19 cellular contexts compared by ENCODE assay signal in genomic region chr3:128554100-128554464, GRCh38.
DNase-seq lines count a peak whose midpoint lies in the region; ATAC-seq, FAIRE-seq and TF ChIP-seq lines count a peak whose summit lies in the region.
"Had no signal": no experiment of that assay in that cellular context is flagged by ENCODE, and none has a peak within 500 bp of the region (broad histone marks: within the 10 kb centered on the region; RNA-seq: fewer than 3 reads in every experiment).

No MANE protein-coding gene starts in this region.

- H3K4me3 ChIP-seq in astrocyte (ENCODE audit: insufficient read depth, low read depth, low read length) (no peak overlapping the region), upper lobe of left lung (no peak overlapping the region)
- H3K4me3 ChIP-seq: colonic mucosa, skin epidermis, thoracic aorta had no signal

- no peak for TF ChIP-seq POLR2A in upper lobe of left lung (IDR thresholded peaks at IDR 0.05)

- H3K9me3 ChIP-seq in astrocyte (ENCODE audit: insufficient read depth, low read depth, low read length) (no peaks in the 10 kb centered on the region), upper lobe of left lung (no peaks in the 10 kb centered on the region)
- H3K9me3 ChIP-seq: colonic mucosa, thoracic aorta had no signal

- peaks cover 4% of the 10 kb centered on the region for H3K4me1 Mint-ChIP-seq in activated naive CD4-positive, alpha-beta T cell treated with anti-CD3 and anti-CD28 coated beads, Interleukin-2, amount 10 ng/mL, durations not matched to agents 7 days and 5 days
- peaks cover 13% of the 10 kb centered on the region for H3K4me1 Mint-ChIP-seq in astrocyte (ENCODE audit: low read depth, unreplicated experiment)
- H3K4me1 Mint-ChIP-seq: natural killer cell had no signal

- peaks cover 96% of the 10 kb centered on the region for H3K27me3 Mint-ChIP-seq in activated naive CD4-positive, alpha-beta T cell treated with anti-CD3 and anti-CD28 coated beads, Interleukin-2, amount 10 ng/mL, durations not matched to agents 7 days and 5 days
- H3K27me3 Mint-ChIP-seq in astrocyte (ENCODE audit: low read depth, unreplicated experiment) = peaks cover 23% of the 10 kb centered on the region

- no peaks in the 10 kb centered on the region for H3K36me3 Mint-ChIP-seq in activated naive CD4-positive, alpha-beta T cell treated with anti-CD3 and anti-CD28 coated beads, Interleukin-2, amount 10 ng/mL, durations not matched to agents 7 days and 5 days
- H3K36me3 Mint-ChIP-seq in astrocyte (ENCODE audit: low read depth, unreplicated experiment) = no peaks in the 10 kb centered on the region
- H3K36me3 Mint-ChIP-seq: natural killer cell had no signal

- no peak for ATAC-seq in upper lobe of left lung (ENCODE audit: low FRiP score in 2 of 2)
- ATAC-seq: activated CD8-positive, alpha-beta T cell treated with anti-CD3 and anti-CD28 coated beads, Interleukin-2, amount 10 ng/mL, durations not matched to agents 7 days and 5 days; natural killer cell had no signal

- no peak for DNase-seq in activated naive CD4-positive, alpha-beta T cell treated with anti-CD3 and anti-CD28 coated beads, Interleukin-2, amount 10 ng/mL, durations not matched to agents 7 days and 5 days
- DNase-seq in activated naive CD4-positive, alpha-beta T cell (lab: John Stamatoyannopoulos, UW) = no peak
- DNase-seq in astrocyte (ENCODE audit: low read depth) (peak; percentile 82), hepatic stellate cell (ENCODE audit: low spot score) (peak; percentile 48), upper lobe of left lung (no peak), NCI-H1105 treated with DMSO at 0.1 percent for 48 hours (lab: John Stamatoyannopoulos, UW) (no peak), putamen (ENCODE audit: low spot score) (no peak)
- no peak for DNase-seq in central memory CD4-positive, alpha-beta T cell
- DNase-seq: activated CD8-positive, alpha-beta T cell treated with anti-CD3 and anti-CD28 coated beads, Interleukin-2, amount 10 ng/mL, durations not matched to agents 7 days and 5 days; activated naive CD4-positive, alpha-beta T cell treated with anti-CD3 and anti-CD28 coated beads for 36 hours; colonic mucosa; COR-L47; natural killer cell; NCI-H510A treated with DMSO at 0.1 percent for 48 hours had no signal

- CTCF ChIA-PET in activated naive CD4-positive, alpha-beta T cell treated with anti-CD3 and anti-CD28 coated beads, Interleukin-2, amount 10 ng/mL, durations not matched to agents 7 days and 5 days (lab: Charles Lee) = no interaction called here

- no peak for FAIRE-seq in astrocyte (lab: Jason Lieb, UNC)
- FAIRE-seq: frontal cortex, keratinocyte had no signal

- H3K79me2 ChIP-seq in astrocyte (ENCODE audit: insufficient read depth, low read length) = no peaks in the 10 kb centered on the region

- peaks cover 3% of the 10 kb centered on the region for H3K27me3 ChIP-seq in astrocyte (ENCODE audit: insufficient read depth, low read length)
- H3K27me3 ChIP-seq in upper lobe of left lung = peaks cover 0 to 14% (median 7%) of the 10 kb centered on the region in 4 donors

- peaks cover 20% of the 10 kb centered on the region for H3K4me1 ChIP-seq in astrocyte (ENCODE audit: insufficient read depth, low read length)
- peaks cover 38 to 50% (median 39%) of the 10 kb centered on the region in 4 donors for H3K4me1 ChIP-seq in upper lobe of left lung
- H3K4me1 ChIP-seq: colonic mucosa had no signal

- no peak overlapping the region for H3K27ac ChIP-seq in astrocyte (ENCODE audit: low read depth, low read length)
- H3K27ac ChIP-seq in upper lobe of left lung = peak overlapping the region; percentile 35 to 87 (median 86)
- H3K27ac ChIP-seq: 22Rv1, colonic mucosa, thoracic aorta had no signal

- TF ChIP-seq CTCF in astrocyte (IDR thresholded peaks at IDR 0.05; ENCODE audit: insufficient read depth, low read depth, low read length) (peak; percentile 31), upper lobe of left lung (IDR thresholded peaks at IDR 0.05) (peak in 2 of 6 experiments; percentile 20 to 31)

- H3K36me3 ChIP-seq in astrocyte (ENCODE audit: insufficient read depth, low read length) = no peaks in the 10 kb centered on the region
- no peaks in the 10 kb centered on the region for H3K36me3 ChIP-seq in upper lobe of left lung
- H3K36me3 ChIP-seq: colonic mucosa, thoracic aorta had no signal

- no peak for TF ChIP-seq EP300 in upper lobe of left lung (IDR thresholded peaks at IDR 0.05)

- H4K20me1 ChIP-seq in astrocyte (ENCODE audit: insufficient read depth, low read length) = no peaks in the 10 kb centered on the region

- no peaks in the 10 kb centered on the region for H3K9me3 Mint-ChIP-seq in activated naive CD4-positive, alpha-beta T cell treated with anti-CD3 and anti-CD28 coated beads, Interleukin-2, amount 10 ng/mL, durations not matched to agents 7 days and 5 days
- H3K9me3 Mint-ChIP-seq in astrocyte (ENCODE audit: unreplicated experiment) = no peaks in the 10 kb centered on the region
- H3K9me3 Mint-ChIP-seq: activated naive CD4-positive, alpha-beta T cell treated with anti-CD3 and anti-CD28 coated beads for 36 hours; natural killer cell had no signal

- H3K27ac Mint-ChIP-seq in activated naive CD4-positive, alpha-beta T cell treated with anti-CD3 and anti-CD28 coated beads, Interleukin-2, amount 10 ng/mL, durations not matched to agents 7 days and 5 days = peak overlapping the region; percentile 62
- no peak overlapping the region for H3K27ac Mint-ChIP-seq in astrocyte (ENCODE audit: unreplicated experiment)
- H3K27ac Mint-ChIP-seq: activated CD8-positive, alpha-beta T cell treated with anti-CD3 and anti-CD28 coated beads, Interleukin-2, amount 10 ng/mL, durations not matched to agents 7 days and 5 days; activated naive CD4-positive, alpha-beta T cell treated with anti-CD3 and anti-CD28 coated beads for 36 hours; natural killer cell had no signal

- H2AFZ ChIP-seq in astrocyte (ENCODE audit: low read depth, low read length) = peak overlapping the region; percentile 7

- WGBS in upper lobe of left lung, 2 donors = 77 to 93% methylated on average over 4 of the region's 4 CpGs

- H3K9ac ChIP-seq in astrocyte (ENCODE audit: low read length) = no peak overlapping the region

- peak overlapping the region; percentile 26 for H3K4me2 ChIP-seq in astrocyte (ENCODE audit: low read length)

- H3K4me3 Mint-ChIP-seq in activated naive CD4-positive, alpha-beta T cell treated with anti-CD3 and anti-CD28 coated beads, Interleukin-2, amount 10 ng/mL, durations not matched to agents 7 days and 5 days = no peak overlapping the region
- H3K4me3 Mint-ChIP-seq in astrocyte (ENCODE audit: unreplicated experiment) = no peak overlapping the region
- H3K4me3 Mint-ChIP-seq: activated CD8-positive, alpha-beta T cell treated with anti-CD3 and anti-CD28 coated beads, Interleukin-2, amount 10 ng/mL, durations not matched to agents 7 days and 5 days; activated naive CD4-positive, alpha-beta T cell treated with anti-CD3 and anti-CD28 coated beads for 36 hours had no signal

Comparison
In these comparisons a context has a peak if more than half of its experiments do, and no peak if none do; other contexts are left out.
1. DNase-seq: peak in astrocyte (single experiment) and hepatic stellate cell (single experiment); none in activated naive CD4-positive, alpha-beta T cell treated with anti-CD3 and anti-CD28 coated beads, Interleukin-2, amount 10 ng/mL, durations not matched to agents 7 days and 5 days (single experiment), activated naive CD4-positive, alpha-beta T cell (0 of 4), upper lobe of left lung (0 of 2), NCI-H1105 treated with DMSO at 0.1 percent for 48 hours (single experiment), central memory CD4-positive, alpha-beta T cell (single experiment) and putamen (single experiment).